In genomic region chr11:48172818-48173609, GRCh38 we compare ENCODE assay signal across 8 cellular contexts. TPM values are rescaled to one million over a fixed set of nuclear protein-coding genes. Genes with fewer than 3 reads are reported as not detected.
DNase-seq lines count a peak whose midpoint lies in the region; ATAC-seq and TF ChIP-seq lines count a peak whose summit lies in the region.

No MANE protein-coding gene starts in this region.

- CTCF ChIA-PET in PC-9 (lab: Charles Lee), result interaction anchor here (0.6 kb wide), 1 partner anchor 1822 kb away, joined by 11 read pairs; no protein-coding TSS in a partner anchor

- BruUV-seq in PC-9 (replicated peaks; lab: Mats Ljungman, UMichigan), result no TSS peak

- H2AFZ ChIP-seq in PC-9 (no peak overlapping the region), osteoblast (ENCODE audit: low read length) (peak overlapping the region; percentile 53)

- POLR2A ChIA-PET in PC-9 (lab: Charles Lee; ENCODE audit: unreplicated experiment), result no interaction called here

- intact Hi-C loops in PC-9 (cut with micrococcal nuclease; ENCODE audit: unreplicated experiment), result loop anchor here (2.0 kb wide), 1 partner anchor 1822 kb away; no protein-coding TSS in a partner anchor
- intact Hi-C loops in activated T-helper 2 cell treated with anti-CD3 and anti-CD28 coated beads, Interferon-gamma antibody, Interleukin-2, Interleukin-4, amounts not matched to agents 10 μg/mL and 5 μg/mL and 100 μg/mL, durations not matched to agents 14 hours and 24 hours and 36 hours (cut with micrococcal nuclease), result loop anchor here (5.0 kb wide), 1 partner anchor 134 kb away; the partner anchor contains the start of gene OR4S1

- no peak overlapping the region for H3K4me3 ChIP-seq in CD4-positive, CD25-positive, alpha-beta regulatory T cell (ENCODE audit: low read depth, low read length)
- H3K4me3 ChIP-seq in HL-60 (replicated peaks; ENCODE audit: insufficient read depth, low read length) (no peak overlapping the region), PC-9 (no peak overlapping the region), foreskin fibroblast (ENCODE audit: low read depth in 1 of 2, low read length in 2 of 2) (peak overlapping the region in 1 of 2 donors; percentile 22), osteoblast (ENCODE audit: insufficient read depth, low read length) (peak overlapping the region; percentile 55)

- peaks cover 0 to 30% (median 15%) of the 10 kb centered on the region in 4 donors for H3K4me1 Mint-ChIP-seq in CD4-positive, CD25-positive, alpha-beta regulatory T cell
- H3K4me1 Mint-ChIP-seq in activated T-helper 2 cell treated with anti-CD3 and anti-CD28 coated beads, Interferon-gamma antibody, Interleukin-2, Interleukin-4, amounts not matched to agents 10 μg/mL and 5 μg/mL and 100 μg/mL, durations not matched to agents 14 hours and 24 hours and 36 hours (ENCODE audit: low read depth), result peaks cover 10% of the 10 kb centered on the region
- peaks cover 22% of the 10 kb centered on the region for H3K4me1 Mint-ChIP-seq in type B pancreatic cell (ENCODE audit: unreplicated experiment)

- peak overlapping the region in 2 of 3 donors; percentile 45 to 67 for H3K27ac Mint-ChIP-seq in CD4-positive, CD25-positive, alpha-beta regulatory T cell
- H3K27ac Mint-ChIP-seq in activated T-helper 2 cell treated with anti-CD3 and anti-CD28 coated beads, Interferon-gamma antibody, Interleukin-2, Interleukin-4, amounts not matched to agents 10 μg/mL and 5 μg/mL and 100 μg/mL, durations not matched to agents 14 hours and 24 hours and 36 hours, result no peak overlapping the region
- H3K27ac Mint-ChIP-seq in type B pancreatic cell, result no peak overlapping the region

- H3K4me2 ChIP-seq in PC-9 (no peak overlapping the region), osteoblast (ENCODE audit: insufficient read depth, low read length) (peak overlapping the region; percentile 83)

- peak; percentile 90 for TF ChIP-seq CTCF in HL-60 (IDR thresholded peaks at IDR 0.05; ENCODE audit: insufficient read depth, low read length)
- peak; percentile 98 for TF ChIP-seq CTCF in PC-9 (conservative IDR thresholded peaks at IDR 0.05)
- peak; percentile 99 for TF ChIP-seq CTCF in foreskin fibroblast (IDR thresholded peaks at IDR 0.05; ENCODE audit: low read depth, low read length)
- TF ChIP-seq CTCF in osteoblast (IDR thresholded peaks at IDR 0.05; ENCODE audit: extremely low read depth, low read depth, low read length), result peak; percentile 96
- peak; percentile 93 for TF ChIP-seq CTCF in type B pancreatic cell (conservative IDR thresholded peaks at IDR 0.05)

- H3K27ac ChIP-seq in CD4-positive, CD25-positive, alpha-beta regulatory T cell (ENCODE audit: insufficient read depth, low read length, poor library complexity, severe bottlenecking), result no peak overlapping the region
- H3K27ac ChIP-seq in HL-60 (replicated peaks) (no peak overlapping the region), PC-9 (no peak overlapping the region), osteoblast (ENCODE audit: low read depth, low read length) (peak overlapping the region; percentile 45)

- no peaks in the 10 kb centered on the region for H3K27me3 ChIP-seq in CD4-positive, CD25-positive, alpha-beta regulatory T cell (ENCODE audit: control insufficient read depth, insufficient read depth, low read length)
- H3K27me3 ChIP-seq in HL-60 (ENCODE audit: insufficient read depth, poor library complexity, severe bottlenecking) (no peaks in the 10 kb centered on the region), PC-9 (ENCODE audit: insufficient read depth, low read depth) (no peaks in the 10 kb centered on the region), osteoblast (ENCODE audit: insufficient read depth, low read length) (no peaks in the 10 kb centered on the region)

- H3K9me2 ChIP-seq in PC-9 (ENCODE audit: insufficient read depth), result no peaks in the 10 kb centered on the region

- H3F3A ChIP-seq in PC-9 (ENCODE audit: insufficient read depth, low read depth), result peaks cover 21% of the 10 kb centered on the region

- DNase-seq in CD4-positive, CD25-positive, alpha-beta regulatory T cell, result peak; percentile 32 to 64 (median 57)
- DNase-seq in GM19240 (ENCODE audit: insufficient read length, low spot score), result peak; percentile 60
- peak; percentile 13 to 46 for DNase-seq in HL-60 (ENCODE audit: low read depth in 1 of 2, low spot score in 1 of 2)
- peak; percentile 55 to 58 for DNase-seq in PC-9
- DNase-seq in activated T-helper 2 cell treated with anti-CD3 and anti-CD28 coated beads, Interferon-gamma antibody, Interleukin-2, Interleukin-4, amounts not matched to agents 10 μg/mL and 5 μg/mL and 100 μg/mL, durations not matched to agents 14 hours and 24 hours and 36 hours (ENCODE audit: low spot score), result peak; percentile 37
- peak; percentile 30 to 69 for DNase-seq in foreskin fibroblast
- peak; percentile 69 for DNase-seq in osteoblast (ENCODE audit: insufficient read length, low spot score, missing footprints)
- DNase-seq in type B pancreatic cell (ENCODE audit: extremely low spot score, unreplicated experiment), result peak; percentile 76

- H3K27me3 Mint-ChIP-seq in CD4-positive, CD25-positive, alpha-beta regulatory T cell, result no peaks in the 10 kb centered on the region
- H3K27me3 Mint-ChIP-seq in activated T-helper 2 cell treated with anti-CD3 and anti-CD28 coated beads, Interferon-gamma antibody, Interleukin-2, Interleukin-4, amounts not matched to agents 10 μg/mL and 5 μg/mL and 100 μg/mL, durations not matched to agents 14 hours and 24 hours and 36 hours (ENCODE audit: low read depth), result no peaks in the 10 kb centered on the region
- no peaks in the 10 kb centered on the region for H3K27me3 Mint-ChIP-seq in type B pancreatic cell

- peak; percentile 49 to 58 for ATAC-seq in CD4-positive, CD25-positive, alpha-beta regulatory T cell (ENCODE audit: low read depth in 2 of 2)

- H3K4me3 Mint-ChIP-seq in CD4-positive, CD25-positive, alpha-beta regulatory T cell, result no peak overlapping the region
- H3K4me3 Mint-ChIP-seq in activated T-helper 2 cell treated with anti-CD3 and anti-CD28 coated beads, Interferon-gamma antibody, Interleukin-2, Interleukin-4, amounts not matched to agents 10 μg/mL and 5 μg/mL and 100 μg/mL, durations not matched to agents 14 hours and 24 hours and 36 hours (ENCODE audit: low read depth), result no peak overlapping the region
- peak overlapping the region; percentile 8 for H3K4me3 Mint-ChIP-seq in type B pancreatic cell

- peaks cover 11% of the 10 kb centered on the region for H3K36me3 ChIP-seq in CD4-positive, CD25-positive, alpha-beta regulatory T cell (ENCODE audit: control insufficient read depth, insufficient read depth, low read length)
- H3K36me3 ChIP-seq in PC-9 (ENCODE audit: low read depth) (no peaks in the 10 kb centered on the region), osteoblast (ENCODE audit: insufficient read depth, low read length) (peaks cover 3% of the 10 kb centered on the region)

- H3K79me2 ChIP-seq in PC-9 (ENCODE audit: low read depth), result no peaks in the 10 kb centered on the region
- H3K79me2 ChIP-seq in osteoblast (ENCODE audit: insufficient read depth, low read length), result no peaks in the 10 kb centered on the region

- no peaks in the 10 kb centered on the region for H3K4me1 ChIP-seq in CD4-positive, CD25-positive, alpha-beta regulatory T cell (ENCODE audit: control insufficient read depth, insufficient read depth, low read length, poor library complexity, severe bottlenecking)
- H3K4me1 ChIP-seq in PC-9 (replicated peaks; ENCODE audit: insufficient read depth) (no peaks in the 10 kb centered on the region), osteoblast (ENCODE audit: insufficient read depth, low read length) (peaks cover 42% of the 10 kb centered on the region)

- no peaks in the 10 kb centered on the region for H3K9me3 ChIP-seq in CD4-positive, CD25-positive, alpha-beta regulatory T cell (ENCODE audit: control insufficient read depth in 2 of 2, low read length in 2 of 2)
- no peaks in the 10 kb centered on the region for H3K9me3 ChIP-seq in PC-9 (ENCODE audit: insufficient read depth, low read depth)
- no peaks in the 10 kb centered on the region for H3K9me3 ChIP-seq in osteoblast (ENCODE audit: low read depth, low read length)

- H3K9me3 Mint-ChIP-seq in CD4-positive, CD25-positive, alpha-beta regulatory T cell, result no peaks in the 10 kb centered on the region
- no peaks in the 10 kb centered on the region for H3K9me3 Mint-ChIP-seq in activated T-helper 2 cell treated with anti-CD3 and anti-CD28 coated beads, Interferon-gamma antibody, Interleukin-2, Interleukin-4, amounts not matched to agents 10 μg/mL and 5 μg/mL and 100 μg/mL, durations not matched to agents 14 hours and 24 hours and 36 hours
- no peaks in the 10 kb centered on the region for H3K9me3 Mint-ChIP-seq in type B pancreatic cell

- H4K20me1 ChIP-seq in PC-9 (ENCODE audit: insufficient read depth) (peaks cover 5% of the 10 kb centered on the region; the same call in 1 of the 2 replicates), osteoblast (ENCODE audit: insufficient read depth, low read length) (no peaks in the 10 kb centered on the region)

- H3K36me3 Mint-ChIP-seq in CD4-positive, CD25-positive, alpha-beta regulatory T cell, result peaks cover 4% of the 10 kb centered on the region
- H3K36me3 Mint-ChIP-seq in activated T-helper 2 cell treated with anti-CD3 and anti-CD28 coated beads, Interferon-gamma antibody, Interleukin-2, Interleukin-4, amounts not matched to agents 10 μg/mL and 5 μg/mL and 100 μg/mL, durations not matched to agents 14 hours and 24 hours and 36 hours (ENCODE audit: low read depth), result peaks cover 17% of the 10 kb centered on the region
- peaks cover 4% of the 10 kb centered on the region for H3K36me3 Mint-ChIP-seq in type B pancreatic cell

RNA-seq across cellular contexts. Expression of gene OR4B1, which starts 43.6 kb away (rescaled TPM):
- not detected for total RNA-seq in CD4-positive, CD25-positive, alpha-beta regulatory T cell
- not detected for polyA plus RNA-seq in CD4-positive, CD25-positive, alpha-beta regulatory T cell
- total RNA-seq in PC-9 (2021) (not detected in 2 replicates), osteoblast (not detected in 2 replicates), type B pancreatic cell (ENCODE audit: low replicate concordance) (not detected in 2 replicates)
- total RNA-seq in activated T-helper 2 cell treated with anti-CD3 and anti-CD28 coated beads, Interferon-gamma antibody, Interleukin-2, Interleukin-4, amounts not matched to agents 10 μg/mL and 5 μg/mL and 100 μg/mL, durations not matched to agents 14 hours and 24 hours and 36 hours, result not detected in 2 replicates

Comparison
In these comparisons a context has a peak if more than half of its experiments do, and no peak if none do; other contexts are left out.
1. H3K27ac Mint-ChIP-seq: peak in CD4-positive, CD25-positive, alpha-beta regulatory T cell (2 of 3); none in activated T-helper 2 cell treated with anti-CD3 and anti-CD28 coated beads, Interferon-gamma antibody, Interleukin-2, Interleukin-4, amounts not matched to agents 10 μg/mL and 5 μg/mL and 100 μg/mL, durations not matched to agents 14 hours and 24 hours and 36 hours (single experiment) and type B pancreatic cell (single experiment).
2. Peak in every context shown above with its lines, with median percentiles within 50 percentile points of each other: DNase-seq and CTCF ChIP-seq.